In genomic region chr4:109499513-109499912, GRCh38 we compare ENCODE assay signal across 21 cellular contexts.
DNase-seq lines count a peak whose midpoint lies in the region; ATAC-seq, FAIRE-seq and TF ChIP-seq lines count a peak whose summit lies in the region.
"Had no signal": no experiment of that assay in that cellular context is flagged by ENCODE, and none has a peak within 500 bp of the region (broad histone marks: within the 10 kb centered on the region; RNA-seq: fewer than 3 reads in every experiment).

No MANE protein-coding gene starts in this region.

- no peak overlapping the region for H4K5ac ChIP-seq in IMR-90 (ENCODE audit: low read depth, low read length)

- no peak for DNase-seq in activated CD4-positive, alpha-beta T cell treated with anti-CD3 and anti-CD28 coated beads for 36 hours
- DNase-seq in activated CD4-positive, alpha-beta T cell treated with anti-CD3 and anti-CD28 coated beads, Interleukin-2, amount 50 U/mL, for 48 hours = no peak
- DNase-seq in IMR-90 = peak; percentile 3
- DNase-seq in GM12878 (ENCODE audit: low read depth, low spot score) = no peak
- DNase-seq in stimulated activated effector memory CD8-positive, alpha-beta T cell treated with anti-CD3 and anti-CD28 coated beads, Interleukin-12 subunit alpha, Interleukin-12 subunit beta, amount 100 ng/mL, for 72 hours (ENCODE audit: low spot score in 2 of 2) = no peak
- no peak for DNase-seq in spleen
- no peak for DNase-seq in activated CD4-positive, alpha-beta memory T cell treated with anti-CD3 and anti-CD28 coated beads for 36 hours
- DNase-seq: 8988T; CD8-positive, alpha-beta memory T cell; COR-L47; DMS 273 treated with DMSO at 0.1 percent for 48 hours; DMS53; DND-41; EL; GDM1; KBM-7 had no signal

- H3K18ac ChIP-seq in IMR-90 (ENCODE audit: low read depth, low read length) = no peak overlapping the region

- H3K9ac ChIP-seq in IMR-90 (ENCODE audit: low read depth, low read length) = no peak overlapping the region
- H3K9ac ChIP-seq in GM12878 (ENCODE audit: control insufficient read depth, insufficient read depth, low read length) = no peak overlapping the region
- H3K9ac ChIP-seq: BLaER1 had no signal

- H2BK5ac ChIP-seq in IMR-90 (ENCODE audit: low read depth, low read length, poor library complexity, severe bottlenecking) = no peak overlapping the region

- POLR2A ChIA-PET in activated CD4-positive, alpha-beta T cell treated with anti-CD3 and anti-CD28 coated beads for 36 hours (lab: Charles Lee) = no interaction called here
- POLR2A ChIA-PET in IMR-90 (lab: Charles Lee; ENCODE audit: unreplicated experiment) (no interaction called here), GM12878 (lab: Charles Lee) (interaction anchor here (1.2 kb wide), 1 partner anchor 66 kb away, joined by 3 read pairs; the partner anchor contains the start of gene SEC24B)
- POLR2A ChIA-PET in activated CD4-positive, alpha-beta memory T cell treated with anti-CD3 and anti-CD28 coated beads for 36 hours (lab: Charles Lee) = no interaction called here

- H3K4me2 ChIP-seq in IMR-90 (ENCODE audit: low read depth, low read length) = no peak overlapping the region
- H3K4me2 ChIP-seq in GM12878 (ENCODE audit: control insufficient read depth, insufficient read depth) = no peak overlapping the region
- H3K4me2 ChIP-seq: BLaER1 had no signal

- H3K4me1 Mint-ChIP-seq in activated CD4-positive, alpha-beta T cell treated with anti-CD3 and anti-CD28 coated beads for 36 hours = peaks cover 2% of the 10 kb centered on the region
- no peaks in the 10 kb centered on the region for H3K4me1 Mint-ChIP-seq in stimulated activated effector memory CD8-positive, alpha-beta T cell treated with anti-CD3 and anti-CD28 coated beads, Interleukin-12 subunit alpha, Interleukin-12 subunit beta, amount 100 ng/mL, for 72 hours
- H3K4me1 Mint-ChIP-seq in activated CD4-positive, alpha-beta memory T cell treated with anti-CD3 and anti-CD28 coated beads for 36 hours (ENCODE audit: low read depth) = peaks cover 3% of the 10 kb centered on the region
- H3K4me1 Mint-ChIP-seq: CD14-positive monocyte had no signal

- no peak overlapping the region for H2BK15ac ChIP-seq in IMR-90 (ENCODE audit: low read depth, low read length)

- RAD21 ChIA-PET in GM12878 (lab: Charles Lee; ENCODE audit: unreplicated experiment) = no interaction called here

- H3K27ac Mint-ChIP-seq in activated CD4-positive, alpha-beta T cell treated with anti-CD3 and anti-CD28 coated beads for 36 hours = no peak overlapping the region
- no peak overlapping the region for H3K27ac Mint-ChIP-seq in stimulated activated effector memory CD8-positive, alpha-beta T cell treated with anti-CD3 and anti-CD28 coated beads, Interleukin-12 subunit alpha, Interleukin-12 subunit beta, amount 100 ng/mL, for 72 hours
- H3K27ac Mint-ChIP-seq in activated CD4-positive, alpha-beta memory T cell treated with anti-CD3 and anti-CD28 coated beads for 36 hours = no peak overlapping the region
- H3K27ac Mint-ChIP-seq: CD14-positive monocyte, IgD-negative memory B cell had no signal

- no peak overlapping the region for H3K23ac ChIP-seq in IMR-90 (ENCODE audit: low read depth, low read length)

- no CpG with 5 or more reads among the region's 2 CpGs for WGBS in IMR-90 (ENCODE audit: extremely low coverage in 2 of 2, insufficient read length in 1 of 2), 2 experiments
- 92% methylated on average over 2 of the region's 2 CpGs for WGBS in GM12878 (ENCODE audit: insufficient coverage, insufficient replicate concordance, low lambda C conversion rate, missing lambda C conversion rate)
- 87 to 98% (median 92%) methylated on average over 2 of the region's 2 CpGs for WGBS in spleen, 5 donors

- in situ Hi-C loops in IMR-90 (cut with MboI; ENCODE audit: low sequenced_read_pairs) (no loop called here), GM12878 (cut with MboI) (no loop called here)

- no peak overlapping the region for H4K91ac ChIP-seq in IMR-90 (ENCODE audit: insufficient read depth, low read depth, low read length)

- no peak for TF ChIP-seq RAD21 in IMR-90 (IDR thresholded peaks at IDR 0.05; ENCODE audit: low read length)
- no peak for TF ChIP-seq RAD21 in GM12878 (IDR thresholded peaks at IDR 0.05; ENCODE audit: insufficient read depth, low read depth, low read length)

- no peak overlapping the region for H2AK5ac ChIP-seq in IMR-90 (ENCODE audit: low read depth, low read length)

- H3K14ac ChIP-seq in IMR-90 (replicated peaks; ENCODE audit: low read depth, low read length) = no peak overlapping the region

- no peak overlapping the region for H2AFZ ChIP-seq in IMR-90 (replicated peaks; ENCODE audit: low read length, poor library complexity)
- no peak overlapping the region for H2AFZ ChIP-seq in GM12878 (ENCODE audit: control insufficient read depth, low read depth, low read length)

- H3K4me3 Mint-ChIP-seq in activated CD4-positive, alpha-beta T cell treated with anti-CD3 and anti-CD28 coated beads for 36 hours = no peak overlapping the region
- no peak overlapping the region for H3K4me3 Mint-ChIP-seq in stimulated activated effector memory CD8-positive, alpha-beta T cell treated with anti-CD3 and anti-CD28 coated beads, Interleukin-12 subunit alpha, Interleukin-12 subunit beta, amount 100 ng/mL, for 72 hours
- no peak overlapping the region for H3K4me3 Mint-ChIP-seq in activated CD4-positive, alpha-beta memory T cell treated with anti-CD3 and anti-CD28 coated beads for 36 hours
- H3K4me3 Mint-ChIP-seq: CD14-positive monocyte; CD8-positive, alpha-beta memory T cell; IgD-negative memory B cell had no signal

- no peak overlapping the region for H2BK20ac ChIP-seq in IMR-90 (ENCODE audit: low read depth, low read length)

- no peaks in the 10 kb centered on the region for H3K27me3 Mint-ChIP-seq in activated CD4-positive, alpha-beta T cell treated with anti-CD3 and anti-CD28 coated beads for 36 hours
- H3K27me3 Mint-ChIP-seq in activated CD4-positive, alpha-beta memory T cell treated with anti-CD3 and anti-CD28 coated beads for 36 hours = no peaks in the 10 kb centered on the region
- H3K27me3 Mint-ChIP-seq: CD8-positive, alpha-beta memory T cell; IgD-negative memory B cell had no signal

- H3K9me3 Mint-ChIP-seq in activated CD4-positive, alpha-beta T cell treated with anti-CD3 and anti-CD28 coated beads for 36 hours (ENCODE audit: low read depth) = no peaks in the 10 kb centered on the region
- no peaks in the 10 kb centered on the region for H3K9me3 Mint-ChIP-seq in stimulated activated effector memory CD8-positive, alpha-beta T cell treated with anti-CD3 and anti-CD28 coated beads, Interleukin-12 subunit alpha, Interleukin-12 subunit beta, amount 100 ng/mL, for 72 hours
- no peaks in the 10 kb centered on the region for H3K9me3 Mint-ChIP-seq in activated CD4-positive, alpha-beta memory T cell treated with anti-CD3 and anti-CD28 coated beads for 36 hours
- H3K9me3 Mint-ChIP-seq: CD14-positive monocyte; CD8-positive, alpha-beta memory T cell; IgD-negative memory B cell had no signal

- no peaks in the 10 kb centered on the region; the same call in 1 of the 2 replicates for H3K9me1 ChIP-seq in IMR-90 (ENCODE audit: insufficient read depth, low read length)

- H2AK9ac ChIP-seq in IMR-90 (replicated peaks; ENCODE audit: low read depth, low read length, poor library complexity) = no peak overlapping the region

- BruUV-seq in IMR-90 (replicated peaks; lab: Mats Ljungman, UMichigan) = no TSS peak
- BruUV-seq in GM12878 (replicated peaks; lab: Mats Ljungman, UMichigan) = no TSS peak

- H3K79me2 ChIP-seq in GM12878 (ENCODE audit: control insufficient read depth, insufficient read depth, low read length) = no peaks in the 10 kb centered on the region

- peaks cover 56% of the 10 kb centered on the region for H3K36me3 Mint-ChIP-seq in activated CD4-positive, alpha-beta T cell treated with anti-CD3 and anti-CD28 coated beads for 36 hours (ENCODE audit: low read depth)
- peaks cover 100% of the 10 kb centered on the region for H3K36me3 Mint-ChIP-seq in stimulated activated effector memory CD8-positive, alpha-beta T cell treated with anti-CD3 and anti-CD28 coated beads, Interleukin-12 subunit alpha, Interleukin-12 subunit beta, amount 100 ng/mL, for 72 hours
- H3K36me3 Mint-ChIP-seq in activated CD4-positive, alpha-beta memory T cell treated with anti-CD3 and anti-CD28 coated beads for 36 hours = peaks cover 38% of the 10 kb centered on the region

- intact Hi-C loops in activated CD4-positive, alpha-beta T cell treated with anti-CD3 and anti-CD28 coated beads for 36 hours (cut with DNase I, micrococcal nuclease) = no loop called here
- intact Hi-C loops in IMR-90 (cut with micrococcal nuclease) (no loop called here), GM12878 (cut with micrococcal nuclease; ENCODE audit: unreplicated experiment) (no loop called here), spleen (cut with DNase I; ENCODE audit: low total_unique reads) (no loop called here)
- intact Hi-C loops in activated CD4-positive, alpha-beta memory T cell treated with anti-CD3 and anti-CD28 coated beads for 36 hours (cut with micrococcal nuclease) = no loop called here

- TF ChIP-seq POLR2A in IMR-90 (IDR thresholded peaks at IDR 0.05; ENCODE audit: low read depth, low read length) = no peak
- no peak for TF ChIP-seq POLR2A in GM12878 (IDR thresholded peaks at IDR 0.05; ENCODE audit: low read depth, low read length)
- TF ChIP-seq POLR2A in spleen (IDR thresholded peaks at IDR 0.05) = no peak

- H3K9me3 ChIP-seq in IMR-90 (ENCODE audit: control insufficient read depth, insufficient read depth, low read length) (no peaks in the 10 kb centered on the region), GM12878 (replicated peaks; ENCODE audit: control insufficient read depth, insufficient read depth, low read length) (no peaks in the 10 kb centered on the region), spleen (no peaks in the 10 kb centered on the region)
- H3K9me3 ChIP-seq: BLaER1, HAP-1 had no signal

- no peak overlapping the region for H2BK120ac ChIP-seq in IMR-90 (ENCODE audit: low read depth, low read length)

- H3K4me3 ChIP-seq in IMR-90 (ENCODE audit: insufficient read depth, low read depth, low read length) (no peak overlapping the region), GM12878 (no peak overlapping the region), spleen (no peak overlapping the region)
- H3K4me3 ChIP-seq: BLaER1, HAP-1 had no signal

- H3K4me1 ChIP-seq in IMR-90 (ENCODE audit: control insufficient read depth, insufficient read depth, low read length) (no peaks in the 10 kb centered on the region), GM12878 (ENCODE audit: control insufficient read depth, insufficient read depth, low read length) (no peaks in the 10 kb centered on the region), spleen (no peaks in the 10 kb centered on the region)
- H3K4me1 ChIP-seq: BLaER1 had no signal

- H3K79me1 ChIP-seq in IMR-90 (ENCODE audit: low read depth in 1 of 2, low read length in 2 of 2) = peaks cover 6 to 25% of the 10 kb centered on the region in 2 experiments

- H3K4ac ChIP-seq in IMR-90 (ENCODE audit: low read depth, low read length) = no peak overlapping the region

- FAIRE-seq in GM12878 (lab: Jason Lieb, UNC) = peak; percentile 71

- no peak for TF ChIP-seq CTCF in IMR-90 (conservative IDR thresholded peaks at IDR 0.05; ENCODE audit: low read depth, low read length)
- TF ChIP-seq CTCF in GM12878 (IDR thresholded peaks at IDR 0.05 in 2 of 3, conservative IDR thresholded peaks at IDR 0.05 in 1 of 3; ENCODE audit: control insufficient read depth in 2 of 3, extremely low read depth in 1 of 3, insufficient read depth in 1 of 3, low read depth in 3 of 3, low read length in 3 of 3) = no peak
- no peak for TF ChIP-seq CTCF in spleen (IDR thresholded peaks at IDR 0.05 in 8 of 11, conservative IDR thresholded peaks at IDR 0.05 in 3 of 11)

- H4K20me1 ChIP-seq in IMR-90 (ENCODE audit: insufficient read depth, low read length) (no peaks in the 10 kb centered on the region), GM12878 (ENCODE audit: control insufficient read depth, insufficient read depth) (no peaks in the 10 kb centered on the region)
- H4K20me1 ChIP-seq: BLaER1 had no signal

- no peak for TF ChIP-seq EP300 in GM12878 (IDR thresholded peaks at IDR 0.05; ENCODE audit: borderline replicate concordance in 1 of 2, control insufficient read depth in 1 of 2, low read depth in 2 of 2, low read length in 2 of 2)

- H3K27me3 ChIP-seq in IMR-90 (ENCODE audit: control insufficient read depth, insufficient read depth, low read length) (no peaks in the 10 kb centered on the region), GM12878 (replicated peaks in 1 of 2; ENCODE audit: control insufficient read depth in 2 of 2, insufficient read depth in 2 of 2, low read length in 1 of 2) (no peaks in the 10 kb centered on the region), spleen (replicated peaks in 1 of 7) (no peaks in the 10 kb centered on the region)
- H3K27me3 ChIP-seq: BLaER1 had no signal

- dilution Hi-C loops in IMR-90 (cut with HindIII; ENCODE audit: low sequenced_read_pairs, unreplicated experiment) = no loop called here

- no peak overlapping the region for H3K56ac ChIP-seq in IMR-90 (ENCODE audit: extremely low read depth, insufficient read depth, low read length)

- peak; percentile 49 for ATAC-seq in activated CD4-positive, alpha-beta T cell treated with anti-CD3 and anti-CD28 coated beads for 36 hours
- ATAC-seq in IMR-90 (ENCODE audit: low read depth) (peak; percentile 42; the same call in 1 of the 2 replicates), GM12878 (no peak), HG03457 (IDR thresholded peaks at IDR 0.05; ENCODE audit: unreplicated experiment) (no peak)
- peak; percentile 54 for ATAC-seq in stimulated activated effector memory CD8-positive, alpha-beta T cell treated with anti-CD3 and anti-CD28 coated beads, Interleukin-12 subunit alpha, Interleukin-12 subunit beta, amount 100 ng/mL, for 72 hours

- CTCF ChIA-PET in activated CD4-positive, alpha-beta T cell treated with anti-CD3 and anti-CD28 coated beads for 36 hours (lab: Charles Lee) = interaction anchor here (1.1 kb wide), 1 partner anchor 52 kb away, joined by 3 read pairs; no protein-coding TSS in a partner anchor
- CTCF ChIA-PET in IMR-90 (lab: Yijun Ruan, JAX) (no interaction called here), GM12878 (lab: Yijun Ruan, JAX) (interaction anchor here (0.7 to 1.4 kb wide), 2 partner anchors 20 to 75 kb away, joined by 3 read pairs; no protein-coding TSS in a partner anchor)
- CTCF ChIA-PET in activated CD4-positive, alpha-beta memory T cell treated with anti-CD3 and anti-CD28 coated beads for 36 hours (lab: Charles Lee) = interaction anchor here (2.1 kb wide), 1 partner anchor 66 kb away, joined by 11 read pairs; the partner anchor contains the start of gene SEC24B

- SMC1A ChIA-PET in GM12878 (lab: Charles Lee; ENCODE audit: uncharacterized antibody, unreplicated experiment) = interaction anchor here (0.9 to 1.3 kb wide), 4 partner anchors 8 to 13 kb away, joined by 3 to 4 read pairs (median 3); no protein-coding TSS in a partner anchor

- H4K8ac ChIP-seq in IMR-90 (ENCODE audit: low read depth in 2 of 2, low read length in 2 of 2) = no peak overlapping the region

- no peak overlapping the region for H3K27ac ChIP-seq in IMR-90 (ENCODE audit: insufficient read depth, low read length)
- H3K27ac ChIP-seq in GM12878 (ENCODE audit: control insufficient read depth, insufficient read depth) = no peak overlapping the region
- H3K27ac ChIP-seq in spleen = no peak overlapping the region
- H3K27ac ChIP-seq: BLaER1 had no signal

- H3K36me3 ChIP-seq in IMR-90 (ENCODE audit: control insufficient read depth, insufficient read depth, low read length) (peaks cover 24% of the 10 kb centered on the region), GM12878 (ENCODE audit: control insufficient read depth in 2 of 2, insufficient read depth in 2 of 2, low read length in 1 of 2) (peaks cover 5 to 27% of the 10 kb centered on the region in 2 experiments; a peak in 3 of 4 replicates), spleen (peaks cover 0 to 99% (median 56%) of the 10 kb centered on the region in 6 donors)

Comparison
In these comparisons a context has a peak if more than half of its experiments do, and no peak if none do; other contexts are left out.
1. ATAC-seq: peak in activated CD4-positive, alpha-beta T cell treated with anti-CD3 and anti-CD28 coated beads for 36 hours (single experiment), IMR-90 (single experiment) and stimulated activated effector memory CD8-positive, alpha-beta T cell treated with anti-CD3 and anti-CD28 coated beads, Interleukin-12 subunit alpha, Interleukin-12 subunit beta, amount 100 ng/mL, for 72 hours (single experiment); none in GM12878 (single experiment) and HG03457 (single experiment).